In genomic region chr1:204494281-204495077, GRCh38 we compare ENCODE assay signal across 8 cellular contexts. TPM values are rescaled to one million over a fixed set of nuclear protein-coding genes. Genes with fewer than 3 reads are reported as not detected.
A peak's percentile ranks its signal among the peaks of the same experiment; 100 is the strongest.
DNase-seq lines count a peak whose midpoint lies in the region; ATAC-seq and TF ChIP-seq lines count a peak whose summit lies in the region.

A gene with protein sequence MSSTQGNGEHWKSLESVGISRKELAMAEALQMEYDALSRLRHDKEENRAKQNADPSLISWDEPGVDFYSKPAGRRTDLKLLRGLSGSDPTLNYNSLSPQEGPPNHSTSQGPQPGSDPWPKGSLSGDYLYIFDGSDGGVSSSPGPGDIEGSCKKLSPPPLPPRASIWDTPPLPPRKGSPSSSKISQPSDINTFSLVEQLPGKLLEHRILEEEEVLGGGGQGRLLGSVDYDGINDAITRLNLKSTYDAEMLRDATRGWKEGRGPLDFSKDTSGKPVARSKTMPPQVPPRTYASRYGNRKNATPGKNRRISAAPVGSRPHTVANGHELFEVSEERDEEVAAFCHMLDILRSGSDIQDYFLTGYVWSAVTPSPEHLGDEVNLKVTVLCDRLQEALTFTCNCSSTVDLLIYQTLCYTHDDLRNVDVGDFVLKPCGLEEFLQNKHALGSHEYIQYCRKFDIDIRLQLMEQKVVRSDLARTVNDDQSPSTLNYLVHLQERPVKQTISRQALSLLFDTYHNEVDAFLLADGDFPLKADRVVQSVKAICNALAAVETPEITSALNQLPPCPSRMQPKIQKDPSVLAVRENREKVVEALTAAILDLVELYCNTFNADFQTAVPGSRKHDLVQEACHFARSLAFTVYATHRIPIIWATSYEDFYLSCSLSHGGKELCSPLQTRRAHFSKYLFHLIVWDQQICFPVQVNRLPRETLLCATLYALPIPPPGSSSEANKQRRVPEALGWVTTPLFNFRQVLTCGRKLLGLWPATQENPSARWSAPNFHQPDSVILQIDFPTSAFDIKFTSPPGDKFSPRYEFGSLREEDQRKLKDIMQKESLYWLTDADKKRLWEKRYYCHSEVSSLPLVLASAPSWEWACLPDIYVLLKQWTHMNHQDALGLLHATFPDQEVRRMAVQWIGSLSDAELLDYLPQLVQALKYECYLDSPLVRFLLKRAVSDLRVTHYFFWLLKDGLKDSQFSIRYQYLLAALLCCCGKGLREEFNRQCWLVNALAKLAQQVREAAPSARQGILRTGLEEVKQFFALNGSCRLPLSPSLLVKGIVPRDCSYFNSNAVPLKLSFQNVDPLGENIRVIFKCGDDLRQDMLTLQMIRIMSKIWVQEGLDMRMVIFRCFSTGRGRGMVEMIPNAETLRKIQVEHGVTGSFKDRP (N-terminal part only) (minus strand): TSS chr1:204494805. CDS start chr1:204469802, 25,003 bp downstream.

- H3K9me2 ChIP-seq in Loucy (replicated peaks; ENCODE audit: low read depth, low read length): no peaks in the 10 kb centered on the region

- DNase-seq in GM04504 (ENCODE audit: low read depth) (peak; percentile 44), H7 (peak; percentile 96), SHP77 treated with DMSO at 0.1 percent for 48 hours (lab: John Stamatoyannopoulos, UW) (peak; percentile 58), foreskin melanocyte (peak; percentile 76), neuronal stem cell (ENCODE audit: low spot score) (peak; percentile 86), thoracic aorta (ENCODE audit: low spot score) (no peak)
- DNase-seq in activated naive CD4-positive, alpha-beta T cell treated with Interleukin-2 at 50 U/mL for 16 hours: peak; percentile 76

- peak within 1 kb of the TSS; percentile 96 for H4K91ac ChIP-seq in neuronal stem cell (ENCODE audit: low read depth, low read length, poor library complexity)

- H3K4me3 ChIP-seq in H7 (ENCODE audit: insufficient read depth, low read depth, low read length) (peak within 1 kb of the TSS; percentile 98), Loucy (ENCODE audit: low read length, poor library complexity, severe bottlenecking) (peak within 1 kb of the TSS; percentile 84), neuronal stem cell (ENCODE audit: low read length in 2 of 2) (peak within 1 kb of the TSS; percentile 98 to 99), thoracic aorta (peak within 1 kb of the TSS; percentile 97)

- H3K4ac ChIP-seq in neuronal stem cell (ENCODE audit: low read length): peak within 1 kb of the TSS; percentile 93

- no CpG with 5 or more reads among the region's 69 CpGs for WGBS in neuronal stem cell (ENCODE audit: extremely low coverage in 2 of 2, insufficient read length in 2 of 2, insufficient replicate concordance in 1 of 2), 2 donors

- H3K9me3 ChIP-seq in Loucy (ENCODE audit: insufficient read depth, low read depth, low read length) (no peaks in the 10 kb centered on the region), neuronal stem cell (replicated peaks in 1 of 2; ENCODE audit: control insufficient read depth in 2 of 2, insufficient read depth in 1 of 2, low read depth in 1 of 2, low read length in 2 of 2) (no peaks in the 10 kb centered on the region), thoracic aorta (no peaks in the 10 kb centered on the region)

- H3K27me3 ChIP-seq in H7 (ENCODE audit: control insufficient read depth, insufficient read depth, low read length) (no peaks in the 10 kb centered on the region; the same call in 1 of the 2 replicates), Loucy (ENCODE audit: insufficient read depth, low read length, poor library complexity, severe bottlenecking) (no peaks in the 10 kb centered on the region), neuronal stem cell (ENCODE audit: control insufficient read depth in 3 of 3, insufficient read depth in 3 of 3, low read depth in 1 of 3, low read length in 3 of 3) (peaks cover 0 to 12% (median 2%) of the 10 kb centered on the region in 3 experiments), thoracic aorta (replicated peaks; ENCODE audit: insufficient read depth) (no peaks in the 10 kb centered on the region)

- peak within 1 kb of the TSS; percentile 89 for H2AFZ ChIP-seq in Loucy (ENCODE audit: low read length)
- H2AFZ ChIP-seq in neuronal stem cell (ENCODE audit: low read length): peak within 1 kb of the TSS; percentile 95

- peak within 1 kb of the TSS; percentile 97 for H3K4me2 ChIP-seq in Loucy (ENCODE audit: low read depth, low read length, poor library complexity, severe bottlenecking)
- peak within 1 kb of the TSS; percentile 82 for H3K4me2 ChIP-seq in neuronal stem cell (ENCODE audit: insufficient read depth, low read length, poor library complexity, severe bottlenecking)

- H2BK12ac ChIP-seq in neuronal stem cell (ENCODE audit: low read length): peak within 1 kb of the TSS; percentile 84

- peaks cover 43% of the 10 kb centered on the region for H3K4me1 ChIP-seq in Loucy (ENCODE audit: insufficient read depth, low read length, poor library complexity, severe bottlenecking)
- H3K4me1 ChIP-seq in neuronal stem cell (ENCODE audit: control insufficient read depth in 2 of 2, insufficient read depth in 1 of 2, low read depth in 1 of 2, low read length in 2 of 2): peaks cover 9 to 18% of the 10 kb centered on the region in 2 donors
- peaks cover 18 to 39% of the 10 kb centered on the region in 2 donors for H3K4me1 ChIP-seq in thoracic aorta (ENCODE audit: control insufficient read depth in 1 of 2, low read depth in 2 of 2)

- peak within 1 kb of the TSS; percentile 100 for H3K18ac ChIP-seq in neuronal stem cell (ENCODE audit: low read length)

- H2BK15ac ChIP-seq in neuronal stem cell (ENCODE audit: low read length): peak within 1 kb of the TSS; percentile 95

- peak within 1 kb of the TSS; percentile 88 for H2AK5ac ChIP-seq in neuronal stem cell (ENCODE audit: low read depth, low read length)

- H4K8ac ChIP-seq in neuronal stem cell (ENCODE audit: low read depth, low read length): no peak within 1 kb of the TSS

- H3K9ac ChIP-seq in Loucy (ENCODE audit: low read depth, low read length, poor library complexity, severe bottlenecking): peak within 1 kb of the TSS; percentile 91
- H3K9ac ChIP-seq in neuronal stem cell (ENCODE audit: low read depth, low read length, poor library complexity): peak within 1 kb of the TSS; percentile 100

- H3K23ac ChIP-seq in neuronal stem cell (ENCODE audit: low read depth, low read length, poor library complexity): peak within 1 kb of the TSS; percentile 95

- H2BK120ac ChIP-seq in neuronal stem cell (ENCODE audit: low read depth, low read length): peak within 1 kb of the TSS; percentile 37

- peaks cover 3% of the 10 kb centered on the region for H3K79me1 ChIP-seq in neuronal stem cell (ENCODE audit: low read depth, low read length)

- peak within 1 kb of the TSS; percentile 94 for H3K27ac ChIP-seq in neuronal stem cell (replicated peaks; ENCODE audit: low read length)
- H3K27ac ChIP-seq in thoracic aorta: peak within 1 kb of the TSS; percentile 80 to 94

- H3F3A ChIP-seq in Loucy (ENCODE audit: low read depth): no peaks in the 10 kb centered on the region

- peaks cover 19% of the 10 kb centered on the region for H4K20me1 ChIP-seq in Loucy (ENCODE audit: insufficient read depth, low read length, poor library complexity, severe bottlenecking)

- peaks cover 42% of the 10 kb centered on the region for H3K79me2 ChIP-seq in Loucy (ENCODE audit: insufficient read depth, low read length)

- TF ChIP-seq CTCF in Loucy (conservative IDR thresholded peaks at IDR 0.05; ENCODE audit: low read length): peak; percentile 29
- peak; percentile 74 for TF ChIP-seq CTCF in thoracic aorta (IDR thresholded peaks at IDR 0.05)

- H2BK5ac ChIP-seq in neuronal stem cell (ENCODE audit: low read length): peak within 1 kb of the TSS; percentile 93

- H3K36me3 ChIP-seq in H7 (replicated peaks; ENCODE audit: control insufficient read depth, insufficient read depth, low read length) (no peaks in the 10 kb centered on the region), Loucy (ENCODE audit: insufficient read depth, low read length) (no peaks in the 10 kb centered on the region), neuronal stem cell (replicated peaks in 1 of 2; ENCODE audit: control insufficient read depth in 2 of 2, insufficient read depth in 2 of 2, low read length in 2 of 2) (peaks cover 2 to 13% of the 10 kb centered on the region in 2 donors), thoracic aorta (no peaks in the 10 kb centered on the region)

- ATAC-seq in thoracic aorta (ENCODE audit: insufficient number of reproducible peaks, low FRiP score, low read depth): peak; percentile 63

- H3K14ac ChIP-seq in neuronal stem cell (ENCODE audit: low read length): peak within 1 kb of the TSS; percentile 99

RNA-seq across cellular contexts. Expression of the gene that starts here (rescaled TPM):
- total RNA-seq in H7 (2014; rRNA removed; shearing (Covaris generic)): 14.7 and 18.1 TPM in 2 replicates
- 15.3 TPM for polyA plus RNA-seq in neuronal stem cell (2013, experiment 1 of 2)
- polyA plus RNA-seq in neuronal stem cell (2013, experiment 2 of 2): 16.6 TPM
- 10 to 100 TPM; 34.5 to 44.4 TPM for total RNA-seq in thoracic aorta
